1 cellular context compared by ENCODE assay signal in genomic region chr1:155304558-155305063, GRCh38.
TF ChIP-seq lines count a peak whose summit lies in the region.

No MANE protein-coding gene starts in this region.

TF ChIP-seq in HepG2, 621 proteins besides CTCF, POLR2A, EP300 and RAD21 (continued from another document and continues in another):
- TF ChIP-seq ZNF672 (CRISPR knock-in tag; IDR thresholded peaks at IDR 0.05) (no peak), HNRNPK (IDR thresholded peaks at IDR 0.05; ENCODE audit: low read depth, low read length, poor library complexity, severe bottlenecking) (no peak), THRA (CRISPR knock-in tag; IDR thresholded peaks at IDR 0.05; ENCODE audit: borderline replicate concordance) (no peak), ZNF383 (CRISPR knock-in tag; IDR thresholded peaks at IDR 0.05; ENCODE audit: borderline replicate concordance) (no peak; the same call in 1 of the 2 replicates), CSRNP1 (CRISPR knock-in tag; IDR thresholded peaks at IDR 0.05) (0 out of 2 replicates have a peak, but pooled peaks have one; percentile 17), REST (IDR thresholded peaks at IDR 0.05; ENCODE audit: borderline replicate concordance in 1 of 2, low read depth in 1 of 2, low read length in 2 of 2) (peak in 1 of 2 experiments; percentile 24; a peak in 1 of 4 replicates), ISX (CRISPR knock-in tag; conservative IDR thresholded peaks at IDR 0.05) (no peak), ARID4A (CRISPR knock-in tag; IDR thresholded peaks at IDR 0.05; ENCODE audit: borderline replicate concordance) (peak; percentile 65; the same call in 1 of the 2 replicates), SPEN (CRISPR knock-in tag; IDR thresholded peaks at IDR 0.05; ENCODE audit: low read depth) (0 out of 2 replicates have a peak, but pooled peaks have one; percentile 32), ZNF3 (CRISPR knock-in tag; IDR thresholded peaks at IDR 0.05) (peak; percentile 72; the same call in 1 of the 2 replicates), FOXK1 (CRISPR knock-in tag; IDR thresholded peaks at IDR 0.05; ENCODE audit: borderline replicate concordance, low read depth) (no peak), FOSL1 (CRISPR knock-in tag; IDR thresholded peaks at IDR 0.05; ENCODE audit: borderline replicate concordance) (no peak), PHF5A (CRISPR knock-in tag; IDR thresholded peaks at IDR 0.05; ENCODE audit: low read depth, unreplicated experiment) (peak; percentile 13), ZNF720 (CRISPR knock-in tag; IDR thresholded peaks at IDR 0.05) (no peak), NCOR1 (IDR thresholded peaks at IDR 0.05; ENCODE audit: borderline replicate concordance, low read length) (no peak), ZNF619 (CRISPR knock-in tag; IDR thresholded peaks at IDR 0.05) (0 out of 2 replicates have a peak, but pooled peaks have one; percentile 40), PCBP1 (IDR thresholded peaks at IDR 0.05; ENCODE audit: borderline replicate concordance, low read depth, low read length) (no peak), ZNF724P (CRISPR knock-in tag; IDR thresholded peaks at IDR 0.05; ENCODE audit: borderline replicate concordance) (no peak), ZNF24 (IDR thresholded peaks at IDR 0.05) (no peak), TFAP4 (IDR thresholded peaks at IDR 0.05; ENCODE audit: borderline replicate concordance, low read depth) (no peak), MAFK (conservative IDR thresholded peaks at IDR 0.05 in 1 of 2, IDR thresholded peaks at IDR 0.05 in 1 of 2; ENCODE audit: low read length in 2 of 2) (no peak), U2AF2 (IDR thresholded peaks at IDR 0.05; ENCODE audit: low read depth, low read length) (no peak), ZC3H4 (CRISPR knock-in tag; IDR thresholded peaks at IDR 0.05; ENCODE audit: borderline replicate concordance) (no peak), TSC22D2 (CRISPR knock-in tag; IDR thresholded peaks at IDR 0.05; ENCODE audit: borderline replicate concordance) (no peak), SOX6 (IDR thresholded peaks at IDR 0.05) (no peak), SOX6 (CRISPR knock-in tag; IDR thresholded peaks at IDR 0.05) (no peak), EZH2 (conservative IDR thresholded peaks at IDR 0.05; ENCODE audit: low read depth, low read length) (no peak), ARNTL (CRISPR knock-in tag; IDR thresholded peaks at IDR 0.05) (no peak), ELF4 (CRISPR knock-in tag; IDR thresholded peaks at IDR 0.05; ENCODE audit: borderline replicate concordance) (peak; percentile 8; the same call in 1 of the 2 replicates), NFAT5 (CRISPR knock-in tag; IDR thresholded peaks at IDR 0.05) (no peak), THAP11 (CRISPR knock-in tag; IDR thresholded peaks at IDR 0.05) (peak; percentile 60; the same call in 1 of the 2 replicates), EEA1 (CRISPR knock-in tag; IDR thresholded peaks at IDR 0.05; ENCODE audit: borderline replicate concordance) (no peak), ZNF34 (CRISPR knock-in tag; IDR thresholded peaks at IDR 0.05; ENCODE audit: borderline replicate concordance) (0 out of 2 replicates have a peak, but pooled peaks have one; percentile 48), HMG20B (CRISPR knock-in tag; conservative IDR thresholded peaks at IDR 0.05) (no peak), PRPF4 (IDR thresholded peaks at IDR 0.05; ENCODE audit: low read depth, low read length, poor library complexity, severe bottlenecking) (no peak), ZKSCAN1 (IDR thresholded peaks at IDR 0.05; ENCODE audit: low read length) (0 out of 2 replicates have a peak, but pooled peaks have one; percentile 19), LCORL (IDR thresholded peaks at IDR 0.05) (no peak), LCORL (CRISPR knock-in tag; IDR thresholded peaks at IDR 0.05) (peak; percentile 42; the same call in 1 of the 2 replicates), ZNF501 (CRISPR knock-in tag; IDR thresholded peaks at IDR 0.05) (no peak), KDM6A (CRISPR knock-in tag; IDR thresholded peaks at IDR 0.05; ENCODE audit: low read depth) (no peak), ZNF746 (CRISPR knock-in tag; IDR thresholded peaks at IDR 0.05) (no peak), RELA (CRISPR knock-in tag; IDR thresholded peaks at IDR 0.05) (no peak), PAF1 (CRISPR knock-in tag; IDR thresholded peaks at IDR 0.05) (no peak), SP5 (CRISPR knock-in tag; IDR thresholded peaks at IDR 0.05; ENCODE audit: borderline replicate concordance, low read depth) (no peak), ZNF251 (CRISPR knock-in tag; IDR thresholded peaks at IDR 0.05) (no peak), PHF20 (CRISPR knock-in tag; IDR thresholded peaks at IDR 0.05) (peak; percentile 40; the same call in 1 of the 2 replicates), DBP (CRISPR knock-in tag; IDR thresholded peaks at IDR 0.05; ENCODE audit: not compliant biosample characterization) (no peak)
